In genomic region chr10:88525371-88526079, GRCh38 we compare ENCODE assay signal across 1 cellular context.
TF ChIP-seq lines count a peak whose summit lies in the region.

No MANE protein-coding gene starts in this region.

TF ChIP-seq in A549, 52 proteins besides CTCF, POLR2A, EP300 and RAD21 (continued from another document):
- no peak for TF ChIP-seq SREBF2 (IDR thresholded peaks at IDR 0.05)
- no peak for TF ChIP-seq MYC (IDR thresholded peaks at IDR 0.05; ENCODE audit: borderline replicate concordance, low read length)
